Comparison of ENCODE assay signal across 1 cellular context in genomic region chr19:11373166-11373884, GRCh38.
TF ChIP-seq lines count a peak whose summit lies in the region.

No MANE protein-coding gene starts in this region.

TF ChIP-seq in SK-N-SH, 30 proteins besides CTCF, POLR2A, EP300 and RAD21 (continued from another document):
- TF ChIP-seq RFX5 (IDR thresholded peaks at IDR 0.05; ENCODE audit: low read length) (no peak), FOXM1 (IDR thresholded peaks at IDR 0.05; ENCODE audit: low read depth) (no peak), CHD2 (IDR thresholded peaks at IDR 0.05; ENCODE audit: low read length, partially characterized antibody) (no peak), RCOR1 (IDR thresholded peaks at IDR 0.05; ENCODE audit: low read length) (no peak), ZBTB33 (IDR thresholded peaks at IDR 0.05; ENCODE audit: borderline replicate concordance, low read depth) (no peak), MEF2A (IDR thresholded peaks at IDR 0.05; ENCODE audit: borderline replicate concordance, low read depth) (no peak)
